In the genomic region with DNA sequence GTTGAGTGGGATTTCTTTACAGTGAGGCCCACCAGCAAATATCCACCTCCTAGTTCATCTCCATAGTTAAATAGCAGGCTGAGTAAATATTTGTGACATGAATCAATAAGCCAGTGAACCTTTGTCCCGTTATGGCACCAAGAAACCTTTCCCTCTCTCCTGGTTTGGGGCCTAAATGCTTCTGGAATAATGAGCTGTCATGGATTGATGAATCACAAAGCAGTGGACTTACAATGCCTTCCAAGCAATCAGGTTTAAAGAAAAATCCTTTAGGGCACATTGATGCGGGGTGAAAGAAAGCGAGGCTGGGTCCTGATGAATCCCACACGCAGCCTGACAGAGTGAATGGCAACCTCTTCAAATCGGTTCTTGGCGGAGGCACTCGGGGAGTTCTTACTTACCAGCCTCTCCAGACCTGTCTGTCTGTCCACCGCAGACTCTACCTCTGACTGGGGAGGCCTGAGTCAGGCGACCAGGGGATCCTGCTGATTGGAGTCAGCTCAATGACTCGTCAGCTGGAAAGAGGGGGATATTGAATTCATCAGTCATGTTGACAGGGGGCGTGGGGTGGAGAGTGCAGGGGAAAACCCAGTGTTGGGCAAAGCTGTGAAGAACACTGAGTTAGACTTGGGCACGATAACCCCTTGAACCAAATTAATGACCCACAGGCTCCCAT, we compare ENCODE assay signal across 12 cellular contexts.
DNase-seq lines count a peak whose midpoint lies in the region; ATAC-seq lines count a peak whose summit lies in the region.
"Had no signal": no experiment of that assay in that cellular context is flagged by ENCODE, and none has a peak within 500 bp of the region (broad histone marks: within the 10 kb centered on the region; RNA-seq: fewer than 3 reads in every experiment).

No MANE protein-coding gene starts in this region.

- peak; percentile 20 for DNase-seq in DMS53 (lab: John Stamatoyannopoulos, UW)
- no peak for DNase-seq in DMS53 treated with DMSO at 0.1 percent for 48 hours (lab: John Stamatoyannopoulos, UW; ENCODE audit: unreplicated experiment)
- peak; percentile 67 for DNase-seq in SK-N-DZ (ENCODE audit: low spot score)
- DNase-seq in iris pigment epithelial cell (ENCODE audit: low read depth) = peak; percentile 40
- DNase-seq in retina = peak; percentile 64
- DNase-seq in cerebellar nuclear complex (lab: John Stamatoyannopoulos, UW) = no peak
- no peak for DNase-seq in left colon
- no peak for DNase-seq in NK-92 treated with Interleukin-12 subunit alpha and Interleukin-12 subunit beta, amount 100 ng/mL, for 24 hours (lab: John Stamatoyannopoulos, UW)
- DNase-seq: CD8-positive, alpha-beta T cell; head of caudate nucleus; NCI-H2171 treated with DMSO at 0.1 percent for 48 hours; pancreas had no signal

- no peak for ATAC-seq in left colon
- ATAC-seq: CD8-positive, alpha-beta T cell had no signal

- intact Hi-C loops in left colon (cut with DNase I, micrococcal nuclease) = no loop called here

Comparison
In these comparisons a context has a peak if more than half of its experiments do, and no peak if none do; other contexts are left out.
1. DNase-seq: peak in DMS53 (single experiment), SK-N-DZ (single experiment), iris pigment epithelial cell (single experiment) and retina (single experiment); none in DMS53 treated with DMSO at 0.1 percent for 48 hours (single experiment), cerebellar nuclear complex (0 of 2), left colon (0 of 2) and NK-92 treated with Interleukin-12 subunit alpha and Interleukin-12 subunit beta, amount 100 ng/mL, for 24 hours (single experiment).